21 cellular contexts compared by ENCODE assay signal in the genomic region with DNA sequence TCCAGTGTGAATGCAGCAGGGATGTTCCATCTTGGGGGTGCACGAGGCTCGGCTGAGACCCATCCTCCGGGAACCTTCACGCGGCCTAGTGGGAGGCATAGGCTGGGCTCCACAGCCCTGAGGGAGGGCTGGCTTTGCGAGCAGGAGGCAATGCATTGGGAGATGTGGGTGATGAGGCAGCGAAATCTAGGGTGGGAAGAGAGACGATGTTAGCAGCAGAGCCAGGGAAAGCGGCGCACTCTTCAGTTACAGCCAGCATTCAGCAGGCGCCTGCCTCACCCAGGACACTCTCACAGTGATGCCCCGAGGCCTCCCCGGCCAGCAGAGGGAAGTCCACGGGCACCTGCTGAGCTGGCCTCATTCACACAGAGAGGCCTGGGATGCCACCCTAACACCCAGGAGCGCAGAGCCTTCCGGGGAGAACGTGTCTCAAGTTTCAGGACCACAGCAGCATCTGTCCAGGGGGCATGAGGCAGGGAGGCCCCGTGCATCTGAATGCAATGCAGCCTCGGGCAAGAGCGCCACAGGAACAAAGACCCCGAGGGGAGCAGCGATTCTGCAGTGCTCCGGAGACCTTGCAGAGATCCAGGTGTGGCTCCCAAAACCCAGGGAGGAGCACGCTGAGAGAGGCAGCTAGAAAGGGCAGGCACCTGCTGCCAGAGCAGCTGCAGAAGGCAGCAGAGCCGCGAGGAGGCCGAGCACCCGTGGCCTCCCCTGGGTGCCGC.
A peak's percentile ranks its signal among the peaks of the same experiment; 100 is the strongest.
DNase-seq lines count a peak whose midpoint lies in the region; TF ChIP-seq lines count a peak whose summit lies in the region.
"Had no signal": no experiment of that assay in that cellular context is flagged by ENCODE, and none has a peak within 500 bp of the region (broad histone marks: within the 10 kb centered on the region; RNA-seq: fewer than 3 reads in every experiment).

No MANE protein-coding gene starts in this region.

- H3K36me3 Mint-ChIP-seq in activated CD4-positive, alpha-beta T cell treated with anti-CD3 and anti-CD28 coated beads, Interleukin-2, amount 10 ng/mL, durations not matched to agents 7 days and 5 days (ENCODE audit: low read depth), result peaks cover 67% of the 10 kb centered on the region
- peaks cover 21% of the 10 kb centered on the region for H3K36me3 Mint-ChIP-seq in brain

- TF ChIP-seq CTCF in brain (conservative IDR thresholded peaks at IDR 0.05), result no peak

- peak overlapping the region; percentile 52 for H3K27ac Mint-ChIP-seq in activated CD4-positive, alpha-beta T cell treated with anti-CD3 and anti-CD28 coated beads, Interleukin-2, amount 10 ng/mL, durations not matched to agents 7 days and 5 days
- H3K27ac Mint-ChIP-seq in brain, result peak overlapping the region in 3 of 5 experiments; percentile 19 to 81 (median 54)
- H3K27ac Mint-ChIP-seq: dendritic cell treated with granulocyte-macrophage colony-stimulating factor and Interleukin-4, amounts not matched to agents 40 ng/mL and 50 ng/mL, for 4 days; T-cell had no signal

- DNase-seq in activated CD4-positive, alpha-beta T cell treated with anti-CD3 and anti-CD28 coated beads, Interleukin-2, amount 10 ng/mL, durations not matched to agents 7 days and 5 days, result no peak
- no peak for DNase-seq in activated CD4-positive, alpha-beta T cell treated with anti-CD3 and anti-CD28 coated beads for 48 hours
- peak; percentile 89 for DNase-seq in NCI-H146 (lab: John Stamatoyannopoulos, UW)
- DNase-seq in posterior cingulate gyrus, result peak in 6 of 10 donors; percentile 18 to 90 (median 44)
- no peak for DNase-seq in midbrain (lab: John Stamatoyannopoulos, UW)
- no peak for DNase-seq in DMS53 treated with DMSO at 0.1 percent for 48 hours (lab: John Stamatoyannopoulos, UW; ENCODE audit: unreplicated experiment)
- no peak for DNase-seq in NCI-H1048 (lab: John Stamatoyannopoulos, UW)
- DNase-seq: activated CD4-positive, alpha-beta T cell treated with anti-CD3 and anti-CD28 coated beads for 4 hours; activated CD8-positive, alpha-beta memory T cell treated with anti-CD3 and anti-CD28 coated beads, Interleukin-2, amount 50 U/mL, for 4 hours; activated effector memory CD4-positive, alpha-beta T cell treated with anti-CD3 and anti-CD28 coated beads, Interleukin-2, amount 50 U/mL, for 16 hours; BE2C; DMS79 treated with DMSO at 0.1 percent for 48 hours; H7; mucosa of descending colon; NCI-H1436; NCI-H524 treated with DMSO at 0.1 percent for 48 hours; T-cell; testis; uterus had no signal

- intact Hi-C loops in posterior cingulate gyrus (cut with DNase I), result loop anchor here (10.0 kb wide), 1 partner anchor 327 kb away; no protein-coding TSS in a partner anchor

- POLR2A ChIA-PET in activated CD4-positive, alpha-beta T cell treated with anti-CD3 and anti-CD28 coated beads, Interleukin-2, amount 10 ng/mL, durations not matched to agents 7 days and 5 days (lab: Charles Lee), result no interaction called here

- H3K4me1 Mint-ChIP-seq in activated CD4-positive, alpha-beta T cell treated with anti-CD3 and anti-CD28 coated beads, Interleukin-2, amount 10 ng/mL, durations not matched to agents 7 days and 5 days, result no peaks in the 10 kb centered on the region
- H3K4me1 Mint-ChIP-seq in brain, result peaks cover 4% of the 10 kb centered on the region
- H3K4me1 Mint-ChIP-seq: T-cell had no signal

- H3K9me3 Mint-ChIP-seq in activated CD4-positive, alpha-beta T cell treated with anti-CD3 and anti-CD28 coated beads, Interleukin-2, amount 10 ng/mL, durations not matched to agents 7 days and 5 days, result no peaks in the 10 kb centered on the region
- no peaks in the 10 kb centered on the region for H3K9me3 Mint-ChIP-seq in brain
- H3K9me3 Mint-ChIP-seq: dendritic cell treated with granulocyte-macrophage colony-stimulating factor and Interleukin-4, amounts not matched to agents 40 ng/mL and 50 ng/mL, for 4 days; T-cell had no signal

- CTCF ChIA-PET in activated CD4-positive, alpha-beta T cell treated with anti-CD3 and anti-CD28 coated beads, Interleukin-2, amount 10 ng/mL, durations not matched to agents 7 days and 5 days (lab: Charles Lee), result interaction anchor here (0.9 kb wide), 1 partner anchor 8 kb away, joined by 3 read pairs; no protein-coding TSS in a partner anchor

- no peaks in the 10 kb centered on the region for H3K27me3 Mint-ChIP-seq in activated CD4-positive, alpha-beta T cell treated with anti-CD3 and anti-CD28 coated beads, Interleukin-2, amount 10 ng/mL, durations not matched to agents 7 days and 5 days
- H3K27me3 Mint-ChIP-seq in brain, result no peaks in the 10 kb centered on the region
- H3K27me3 Mint-ChIP-seq: dendritic cell treated with granulocyte-macrophage colony-stimulating factor and Interleukin-4, amounts not matched to agents 40 ng/mL and 50 ng/mL, for 4 days; T-cell had no signal

- H3K4me3 Mint-ChIP-seq in activated CD4-positive, alpha-beta T cell treated with anti-CD3 and anti-CD28 coated beads, Interleukin-2, amount 10 ng/mL, durations not matched to agents 7 days and 5 days, result no peak overlapping the region
- H3K4me3 Mint-ChIP-seq in brain, result no peak overlapping the region
- H3K4me3 Mint-ChIP-seq: dendritic cell treated with granulocyte-macrophage colony-stimulating factor and Interleukin-4, amounts not matched to agents 40 ng/mL and 50 ng/mL, for 4 days; T-cell had no signal

Comparison
In these comparisons a context has a peak if more than half of its experiments do, and no peak if none do; other contexts are left out.
1. DNase-seq: peak in NCI-H146 (single experiment) and posterior cingulate gyrus (6 of 10); none in activated CD4-positive, alpha-beta T cell treated with anti-CD3 and anti-CD28 coated beads, Interleukin-2, amount 10 ng/mL, durations not matched to agents 7 days and 5 days (single experiment), activated CD4-positive, alpha-beta T cell treated with anti-CD3 and anti-CD28 coated beads for 48 hours (single experiment), midbrain (single experiment), DMS53 treated with DMSO at 0.1 percent for 48 hours (single experiment) and NCI-H1048 (single experiment).